Comparison of ENCODE assay signal across 9 cellular contexts in the genomic region with DNA sequence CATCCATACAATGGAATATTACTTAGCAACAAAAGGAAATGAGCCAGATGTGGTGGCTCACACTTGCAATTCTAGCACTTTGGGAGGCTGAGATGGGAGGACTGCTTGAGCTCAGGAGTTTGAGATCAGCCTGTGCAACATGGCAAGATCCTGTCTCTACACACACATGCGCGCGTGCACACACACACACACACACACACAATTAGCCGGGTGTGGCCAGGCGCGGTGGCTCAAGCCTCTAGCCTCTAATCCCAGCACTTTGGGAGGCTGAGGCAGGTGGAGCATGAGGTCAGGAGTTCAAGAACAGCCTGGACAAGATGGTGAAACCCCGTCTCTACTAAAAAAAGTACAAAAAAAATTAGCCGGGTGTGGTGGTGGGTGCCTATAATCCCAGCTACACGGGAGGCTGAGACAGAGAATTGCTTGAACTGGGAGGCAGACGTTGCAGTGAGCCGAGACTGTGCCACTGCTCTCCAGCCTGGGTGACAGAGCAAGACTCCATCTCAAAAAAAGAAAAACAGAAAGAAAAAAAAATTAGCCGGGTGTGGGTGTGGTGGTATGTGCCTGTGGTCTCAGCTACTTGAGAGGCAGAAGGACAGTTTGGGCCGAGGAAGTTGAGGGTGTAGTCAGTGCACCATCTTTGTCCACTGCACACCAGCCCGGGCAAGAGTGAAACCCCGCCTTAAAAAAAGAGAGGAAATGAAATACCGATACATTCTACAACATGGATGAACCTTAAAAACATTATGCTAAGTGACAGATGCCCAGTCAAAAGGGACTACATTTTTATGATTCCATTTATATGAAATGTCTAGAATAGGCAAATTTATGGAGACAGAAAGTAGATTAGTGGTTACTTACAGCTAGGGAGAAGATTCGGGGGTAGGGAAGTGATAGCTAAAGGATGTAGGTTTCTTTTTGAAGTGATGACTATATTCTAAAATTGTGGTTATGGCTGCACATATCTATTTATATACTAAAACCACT. TPM values are rescaled to one million over a fixed set of nuclear protein-coding genes. Genes with fewer than 3 reads are reported as not detected.
A peak's percentile ranks its signal among the peaks of the same experiment; 100 is the strongest.
DNase-seq lines count a peak whose midpoint lies in the region; ATAC-seq and TF ChIP-seq lines count a peak whose summit lies in the region.
"Had no signal": no experiment of that assay in that cellular context is flagged by ENCODE, and none has a peak within 500 bp of the region (broad histone marks: within the 10 kb centered on the region; RNA-seq: fewer than 3 reads in every experiment).

No MANE protein-coding gene starts in this region.

- TF ChIP-seq CTCF in upper lobe of right lung (IDR thresholded peaks at IDR 0.05), result no peak

- H3K36me3 Mint-ChIP-seq in activated CD8-positive, alpha-beta T cell treated with anti-CD3 and anti-CD28 coated beads, Interleukin-2, amount 10 ng/mL, durations not matched to agents 7 days and 5 days (ENCODE audit: low read depth), result peaks cover 83% of the 10 kb centered on the region

- peak overlapping the region; percentile 82 for H3K4me3 Mint-ChIP-seq in activated CD8-positive, alpha-beta T cell treated with anti-CD3 and anti-CD28 coated beads, Interleukin-2, amount 10 ng/mL, durations not matched to agents 7 days and 5 days

- intact Hi-C loops in upper lobe of right lung (cut with DNase I), result no loop called here

- H3K27ac Mint-ChIP-seq in activated CD8-positive, alpha-beta T cell treated with anti-CD3 and anti-CD28 coated beads, Interleukin-2, amount 10 ng/mL, durations not matched to agents 7 days and 5 days, result peak overlapping the region; percentile 100

- no peaks in the 10 kb centered on the region for H3K9me3 Mint-ChIP-seq in activated CD8-positive, alpha-beta T cell treated with anti-CD3 and anti-CD28 coated beads, Interleukin-2, amount 10 ng/mL, durations not matched to agents 7 days and 5 days (ENCODE audit: insufficient read depth)

- POLR2A ChIA-PET in activated CD8-positive, alpha-beta T cell treated with anti-CD3 and anti-CD28 coated beads, Interleukin-2, amount 10 ng/mL, durations not matched to agents 7 days and 5 days (lab: Charles Lee), result interaction anchor here (0.6 to 2.4 kb wide), 9 partner anchors 9 to 1299 kb away, joined by 3 to 19 read pairs (median 3); a partner anchor contains a TSS

- CTCF ChIA-PET in activated CD8-positive, alpha-beta T cell treated with anti-CD3 and anti-CD28 coated beads, Interleukin-2, amount 10 ng/mL, durations not matched to agents 7 days and 5 days (lab: Charles Lee), result interaction anchor here (0.7 to 2.2 kb wide), 9 partner anchors 10 to 152 kb away, joined by 3 to 13 read pairs (median 4); no protein-coding TSS in a partner anchor

- H3K4me1 Mint-ChIP-seq in activated CD8-positive, alpha-beta T cell treated with anti-CD3 and anti-CD28 coated beads, Interleukin-2, amount 10 ng/mL, durations not matched to agents 7 days and 5 days (ENCODE audit: low read depth), result peaks cover 49% of the 10 kb centered on the region

- H3K9me3 ChIP-seq in upper lobe of right lung, result no peaks in the 10 kb centered on the region

- peak overlapping the region; percentile 6 for H3K27ac ChIP-seq in upper lobe of right lung
- H3K27ac ChIP-seq: parathyroid adenoma had no signal

- H3K4me3 ChIP-seq in upper lobe of right lung, result peak overlapping the region; percentile 0
- H3K4me3 ChIP-seq in H7 (ENCODE audit: insufficient read depth, low read depth, low read length), result no peak overlapping the region

- H3K36me3 ChIP-seq in upper lobe of right lung (peaks cover 25% of the 10 kb centered on the region), H7 (replicated peaks; ENCODE audit: control insufficient read depth, insufficient read depth, low read length) (peaks cover 6% of the 10 kb centered on the region)

- H3K27me3 ChIP-seq in upper lobe of right lung, result no peaks in the 10 kb centered on the region
- H3K27me3 ChIP-seq in H7 (ENCODE audit: control insufficient read depth, insufficient read depth, low read length), result no peaks in the 10 kb centered on the region

- ATAC-seq in HG03108 (IDR thresholded peaks at IDR 0.05; ENCODE audit: unreplicated experiment) (peak; percentile 64), upper lobe of right lung (peak; percentile 74)
- peak; percentile 83 for ATAC-seq in activated CD8-positive, alpha-beta T cell treated with anti-CD3 and anti-CD28 coated beads, Interleukin-2, amount 10 ng/mL, durations not matched to agents 7 days and 5 days

- DNase-seq in stimulated activated CD4-positive, alpha-beta T cell treated with anti-CD3 and anti-CD28 coated beads, Interleukin-2, amount 100 ng/mL, for 24 hours, result peak; percentile 30 to 31
- DNase-seq in stimulated activated CD4-positive, alpha-beta T cell treated with anti-CD3 and anti-CD28 coated beads, Interleukin-4, amount 100 ng/mL, for 1 hour, result no peak
- peak; percentile 80 for DNase-seq in activated CD8-positive, alpha-beta T cell treated with anti-CD3 and anti-CD28 coated beads, Interleukin-2, amount 10 ng/mL, durations not matched to agents 7 days and 5 days
- no peak for DNase-seq in upper lobe of right lung
- no peak for DNase-seq in NCI-H1417 treated with DMSO at 0.1 percent for 48 hours (lab: John Stamatoyannopoulos, UW)
- no peak for DNase-seq in DMS79 treated with DMSO at 0.1 percent for 48 hours (lab: John Stamatoyannopoulos, UW)
- no peak for DNase-seq in H7

- H3K27me3 Mint-ChIP-seq in activated CD8-positive, alpha-beta T cell treated with anti-CD3 and anti-CD28 coated beads, Interleukin-2, amount 10 ng/mL, durations not matched to agents 7 days and 5 days (ENCODE audit: low read depth), result no peaks in the 10 kb centered on the region

- H3K4me1 ChIP-seq in upper lobe of right lung, result no peaks in the 10 kb centered on the region
- H3K4me1 ChIP-seq: parathyroid adenoma had no signal

RNA-seq across cellular contexts. Expression of a gene that starts 52.5 kb away (rescaled TPM):
- total RNA-seq in activated CD8-positive, alpha-beta T cell treated with anti-CD3 and anti-CD28 coated beads, Interleukin-2, amount 10 ng/mL, durations not matched to agents 7 days and 5 days, result 10 to 100 TPM; 55.6 to 56.3 TPM
- total RNA-seq in upper lobe of right lung, result 5.7 TPM
- total RNA-seq in H7 (2014; rRNA removed; shearing (Covaris generic)), result 17.6 and 20.5 TPM in 2 replicates

Comparison
In these comparisons a context has a peak if more than half of its experiments do, and no peak if none do; other contexts are left out.
1. DNase-seq: peak in stimulated activated CD4-positive, alpha-beta T cell treated with anti-CD3 and anti-CD28 coated beads, Interleukin-2, amount 100 ng/mL, for 24 hours (2 of 2) and activated CD8-positive, alpha-beta T cell treated with anti-CD3 and anti-CD28 coated beads, Interleukin-2, amount 10 ng/mL, durations not matched to agents 7 days and 5 days (single experiment); none in stimulated activated CD4-positive, alpha-beta T cell treated with anti-CD3 and anti-CD28 coated beads, Interleukin-4, amount 100 ng/mL, for 1 hour (single experiment), upper lobe of right lung (single experiment), NCI-H1417 treated with DMSO at 0.1 percent for 48 hours (single experiment), DMS79 treated with DMSO at 0.1 percent for 48 hours (single experiment) and H7 (single experiment).
2. Peak in every context shown above with its lines, with median percentiles within 50 percentile points of each other: ATAC-seq.